In genomic region chr2:42450136-42450535, GRCh38 we compare ENCODE assay signal across 36 cellular contexts. TPM values are rescaled to one million over a fixed set of nuclear protein-coding genes. Genes with fewer than 3 reads are reported as not detected.
A peak's percentile ranks its signal among the peaks of the same experiment; 100 is the strongest.
DNase-seq lines count a peak whose midpoint lies in the region; ATAC-seq and TF ChIP-seq lines count a peak whose summit lies in the region.
"Had no signal": no experiment of that assay in that cellular context is flagged by ENCODE, and none has a peak within 500 bp of the region (broad histone marks: within the 10 kb centered on the region; RNA-seq: fewer than 3 reads in every experiment).

No MANE protein-coding gene starts in this region.

- H3K27ac Mint-ChIP-seq in neural progenitor cell, result no peak overlapping the region
- H3K27ac Mint-ChIP-seq: activated CD4-positive, alpha-beta T cell treated with anti-CD3 and anti-CD28 coated beads, Interleukin-2, amount 10 ng/mL, durations not matched to agents 7 days and 5 days; activated naive CD4-positive, alpha-beta T cell treated with anti-CD3 and anti-CD28 coated beads, Interleukin-2, amount 10 ng/mL, durations not matched to agents 7 days and 5 days; activated T-helper 1 cell treated with anti-CD3 and anti-CD28 coated beads, Interleukin-12 subunit alpha, Interleukin-12 subunit beta, Interleukin-2, Interleukin-4 antibody, amounts not matched to agents 30 ng/mL and 10 ng/mL and 1 ng/mL, durations not matched to agents 14 hours and 24 hours and 36 hours; CD4-positive, CD25-positive, alpha-beta regulatory T cell; naive B cell; stimulated activated naive B cell treated with anti-CD40 and anti-IgM and Interleukin-4, amounts not matched to agents 10 μg/mL and 1 μg/mL and 100 μg/mL, for 72 hours had no signal

- intact Hi-C loops in tibial artery (cut with DNase I; ENCODE audit: low total_unique reads), result no loop called here

- H3K27me3 ChIP-seq in neural progenitor cell, result no peaks in the 10 kb centered on the region
- H3K27me3 ChIP-seq in tibial artery, result peaks cover 0 to 12% of the 10 kb centered on the region in 2 donors
- H3K27me3 ChIP-seq: suprapubic skin had no signal

- no peak overlapping the region for H3K4me3 ChIP-seq in neural progenitor cell
- no peak overlapping the region for H3K4me3 ChIP-seq in tibial artery
- H3K4me3 ChIP-seq: heart left ventricle, suprapubic skin had no signal

- H3K27me3 Mint-ChIP-seq in neural progenitor cell (ENCODE audit: insufficient read depth, low read depth), result no peaks in the 10 kb centered on the region
- H3K27me3 Mint-ChIP-seq: activated CD4-positive, alpha-beta T cell treated with anti-CD3 and anti-CD28 coated beads, Interleukin-2, amount 10 ng/mL, durations not matched to agents 7 days and 5 days; activated naive CD4-positive, alpha-beta T cell treated with anti-CD3 and anti-CD28 coated beads, Interleukin-2, amount 10 ng/mL, durations not matched to agents 7 days and 5 days had no signal

- no peaks in the 10 kb centered on the region for H3K9me3 Mint-ChIP-seq in neural progenitor cell
- H3K9me3 Mint-ChIP-seq: activated CD4-positive, alpha-beta T cell treated with anti-CD3 and anti-CD28 coated beads, Interleukin-2, amount 10 ng/mL, durations not matched to agents 7 days and 5 days; activated naive CD4-positive, alpha-beta T cell treated with anti-CD3 and anti-CD28 coated beads, Interleukin-2, amount 10 ng/mL, durations not matched to agents 7 days and 5 days; activated T-helper 1 cell treated with anti-CD3 and anti-CD28 coated beads, Interleukin-12 subunit alpha, Interleukin-12 subunit beta, Interleukin-2, Interleukin-4 antibody, amounts not matched to agents 30 ng/mL and 10 ng/mL and 1 ng/mL, durations not matched to agents 14 hours and 24 hours and 36 hours had no signal

- H2AFZ ChIP-seq in neural progenitor cell (replicated peaks), result no peak overlapping the region

- H3K4me2 ChIP-seq in neural progenitor cell, result no peak overlapping the region

- H3K4me3 Mint-ChIP-seq in neural progenitor cell, result no peak overlapping the region
- H3K4me3 Mint-ChIP-seq: activated CD4-positive, alpha-beta T cell treated with anti-CD3 and anti-CD28 coated beads, Interleukin-2, amount 10 ng/mL, durations not matched to agents 7 days and 5 days; activated naive CD4-positive, alpha-beta T cell treated with anti-CD3 and anti-CD28 coated beads, Interleukin-2, amount 10 ng/mL, durations not matched to agents 7 days and 5 days; activated T-helper 1 cell treated with anti-CD3 and anti-CD28 coated beads, Interleukin-12 subunit alpha, Interleukin-12 subunit beta, Interleukin-2, Interleukin-4 antibody, amounts not matched to agents 30 ng/mL and 10 ng/mL and 1 ng/mL, durations not matched to agents 14 hours and 24 hours and 36 hours; CD4-positive, CD25-positive, alpha-beta regulatory T cell; naive B cell; stimulated activated naive B cell treated with anti-CD40 and anti-IgM and Interleukin-4, amounts not matched to agents 10 μg/mL and 1 μg/mL and 100 μg/mL, for 72 hours had no signal

- TF ChIP-seq CTCF in neural progenitor cell (IDR thresholded peaks at IDR 0.05) (no peak), tibial artery (IDR thresholded peaks at IDR 0.05) (no peak)

- peaks cover 4% of the 10 kb centered on the region for H3K4me1 Mint-ChIP-seq in neural progenitor cell
- H3K4me1 Mint-ChIP-seq: activated CD4-positive, alpha-beta T cell treated with anti-CD3 and anti-CD28 coated beads, Interleukin-2, amount 10 ng/mL, durations not matched to agents 7 days and 5 days; activated naive CD4-positive, alpha-beta T cell treated with anti-CD3 and anti-CD28 coated beads, Interleukin-2, amount 10 ng/mL, durations not matched to agents 7 days and 5 days; CD4-positive, CD25-positive, alpha-beta regulatory T cell; naive B cell; stimulated activated naive B cell treated with anti-CD40 and anti-IgM and Interleukin-4, amounts not matched to agents 10 μg/mL and 1 μg/mL and 100 μg/mL, for 72 hours had no signal

- no peaks in the 10 kb centered on the region for H4K20me1 ChIP-seq in neural progenitor cell (ENCODE audit: low read depth)

- no peaks in the 10 kb centered on the region for H3K4me1 ChIP-seq in neural progenitor cell
- H3K4me1 ChIP-seq in tibial artery, result no peaks in the 10 kb centered on the region
- H3K4me1 ChIP-seq: suprapubic skin had no signal

- H3K27ac ChIP-seq in neural progenitor cell (peak overlapping the region; percentile 9), tibial artery (no peak overlapping the region)
- H3K27ac ChIP-seq: heart left ventricle, HL-60, suprapubic skin, VCaP had no signal

- H3K79me2 ChIP-seq in neural progenitor cell (ENCODE audit: low read depth), result no peaks in the 10 kb centered on the region

- no peaks in the 10 kb centered on the region for H3K36me3 Mint-ChIP-seq in neural progenitor cell
- H3K36me3 Mint-ChIP-seq: activated naive CD4-positive, alpha-beta T cell treated with anti-CD3 and anti-CD28 coated beads, Interleukin-2, amount 10 ng/mL, durations not matched to agents 7 days and 5 days; CD4-positive, CD25-positive, alpha-beta regulatory T cell; naive B cell; stimulated activated naive B cell treated with anti-CD40 and anti-IgM and Interleukin-4, amounts not matched to agents 10 μg/mL and 1 μg/mL and 100 μg/mL, for 72 hours had no signal

- H3K36me3 ChIP-seq in neural progenitor cell (no peaks in the 10 kb centered on the region), tibial artery (no peaks in the 10 kb centered on the region)
- H3K36me3 ChIP-seq: heart left ventricle, suprapubic skin had no signal

- H3F3A ChIP-seq in neural progenitor cell (ENCODE audit: low read depth), result no peaks in the 10 kb centered on the region

- no peak for ATAC-seq in GM18517 (IDR thresholded peaks at IDR 0.05; ENCODE audit: unreplicated experiment)
- ATAC-seq in HG03196 (IDR thresholded peaks at IDR 0.05; ENCODE audit: unreplicated experiment), result no peak
- ATAC-seq: HepG2; left lobe of liver; right cardiac atrium; SK-N-SH treated with all-trans-retinoic acid at 6 μM for 48 hours; stimulated activated naive B cell treated with anti-CD40 and anti-IgM and Interleukin-4, amounts not matched to agents 10 μg/mL and 1 μg/mL and 100 μg/mL, for 72 hours had no signal

- no peak overlapping the region for H3K9ac ChIP-seq in neural progenitor cell

- DNase-seq in AG20443 (ENCODE audit: low spot score) (peak; percentile 17), HT1080 (ENCODE audit: low read depth) (peak; percentile 8), cerebellar cortex (ENCODE audit: low spot score) (peak; percentile 66), neural progenitor cell (ENCODE audit: low spot score) (no peak), tibial artery (no peak), NCI-H2227 (lab: John Stamatoyannopoulos, UW; ENCODE audit: unreplicated experiment) (no peak)
- DNase-seq: activated CD4-positive, alpha-beta T cell treated with anti-CD3 and anti-CD28 coated beads, Interleukin-2, amount 10 ng/mL, durations not matched to agents 7 days and 5 days; activated naive CD4-positive, alpha-beta T cell treated with anti-CD3 and anti-CD28 coated beads, Interleukin-2, amount 10 ng/mL, durations not matched to agents 7 days and 5 days; amygdala; CD4-positive, CD25-positive, alpha-beta regulatory T cell; central memory CD4-positive, alpha-beta T cell; heart left ventricle; Kasumi-1; mesendoderm; naive B cell; NCI-H1048; NCI-H1930; NCI-H2227 treated with DMSO at 0.1 percent for 48 hours; NCI-H748 treated with DMSO at 0.1 percent for 48 hours; nucleus accumbens; right cardiac atrium; stimulated activated CD4-positive, alpha-beta T cell treated with anti-CD3 and anti-CD28 coated beads, Interleukin-12 subunit alpha, Interleukin-12 subunit beta, amount 100 ng/mL, for 4 hours; stimulated activated CD4-positive, alpha-beta T cell treated with anti-CD3 and anti-CD28 coated beads, Interleukin-4, amount 100 ng/mL, for 24 hours; stimulated activated naive B cell treated with anti-CD40 and anti-IgM and Interleukin-4, amounts not matched to agents 10 μg/mL and 1 μg/mL and 100 μg/mL, for 72 hours; T-helper 2 cell had no signal

- H3K9me3 ChIP-seq in neural progenitor cell (ENCODE audit: low read depth) (no peaks in the 10 kb centered on the region), tibial artery (no peaks in the 10 kb centered on the region)
- H3K9me3 ChIP-seq: heart left ventricle, suprapubic skin had no signal

RNA-seq across cellular contexts. Expression of gene KCNG3, which starts 43.6 kb away (rescaled TPM):
- total RNA-seq in HT1080 (2014; rRNA removed; shearing (Covaris generic)), result 1.3 and 1.5 TPM in 2 replicates
- 0.27 and 0.54 TPM in 2 replicates for polyA plus RNA-seq in HT1080 (2015; cell fraction: cytosol; rRNA removed)
- polyA plus RNA-seq in HT1080 (2015; cell fraction: nucleus; rRNA removed), result 0.33 and 0.51 TPM in 2 replicates
- 6.8 and 7.8 TPM in 2 replicates for total RNA-seq in neural progenitor cell (ENCODE audit: low replicate concordance)
- total RNA-seq: CD4-positive, CD25-positive, alpha-beta regulatory T cell; dermis microvascular lymphatic vessel endothelial cell; heart left ventricle; left lobe of liver; right cardiac atrium had no signal
- polyA plus RNA-seq: AG04450; CD4-positive, CD25-positive, alpha-beta regulatory T cell; heart left ventricle; right cardiac atrium had no signal

Comparison
In these comparisons a context has a peak if more than half of its experiments do, and no peak if none do; other contexts are left out.
1. DNase-seq: peak in AG20443 (single experiment), HT1080 (single experiment) and cerebellar cortex (single experiment); none in neural progenitor cell (single experiment), tibial artery (0 of 2) and NCI-H2227 (single experiment).